In genomic region chr5:120241400-120241799, GRCh38 we compare ENCODE assay signal across 16 cellular contexts.
DNase-seq lines count a peak whose midpoint lies in the region; ATAC-seq and TF ChIP-seq lines count a peak whose summit lies in the region.
"Had no signal": no experiment of that assay in that cellular context is flagged by ENCODE, and none has a peak within 500 bp of the region (broad histone marks: within the 10 kb centered on the region; RNA-seq: fewer than 3 reads in every experiment).

No MANE protein-coding gene starts in this region.

- no TSS peak for BruUV-seq in IMR-90 (replicated peaks; lab: Mats Ljungman, UMichigan)

- H3K4me1 Mint-ChIP-seq in activated T-cell treated with anti-CD3 and anti-CD28 coated beads, Interleukin-2, amount 50 U/mL, for 24 hours (ENCODE audit: low read depth), result no peaks in the 10 kb centered on the region

- peaks cover under 1% of the 10 kb centered on the region for H3K9me3 ChIP-seq in left ventricle myocardium inferior (replicated peaks)
- no peaks in the 10 kb centered on the region for H3K9me3 ChIP-seq in IMR-90 (ENCODE audit: control insufficient read depth, insufficient read depth, low read length)
- H3K9me3 ChIP-seq in mesenchymal stem cell (ENCODE audit: control insufficient read depth, low read length), result no peaks in the 10 kb centered on the region

- H3K27me3 Mint-ChIP-seq in activated T-cell treated with anti-CD3 and anti-CD28 coated beads, Interleukin-2, amount 50 U/mL, for 24 hours, result no peaks in the 10 kb centered on the region
- H3K27me3 Mint-ChIP-seq: CD4-positive, alpha-beta T cell had no signal

- ATAC-seq in Right ventricle myocardium superior (ENCODE audit: poor library complexity) (peak; percentile 57), IMR-90 (ENCODE audit: low read depth) (no peak)

- H3K27ac ChIP-seq in left ventricle myocardium inferior (replicated peaks) (no peak overlapping the region), IMR-90 (ENCODE audit: insufficient read depth, low read length) (no peak overlapping the region), mesenchymal stem cell (ENCODE audit: low read length, poor library complexity, severe bottlenecking) (peak overlapping the region; percentile 14)

- H3K36me3 Mint-ChIP-seq in activated T-cell treated with anti-CD3 and anti-CD28 coated beads, Interleukin-2, amount 50 U/mL, for 24 hours (ENCODE audit: low read depth), result no peaks in the 10 kb centered on the region

- H3K9me3 Mint-ChIP-seq in activated T-cell treated with anti-CD3 and anti-CD28 coated beads, Interleukin-2, amount 50 U/mL, for 24 hours, result no peaks in the 10 kb centered on the region
- H3K9me3 Mint-ChIP-seq: CD4-positive, alpha-beta T cell; HFFc6 had no signal

- no peak overlapping the region for H2BK12ac ChIP-seq in mesenchymal stem cell (ENCODE audit: low read length in 2 of 2)

- CTCF ChIA-PET in IMR-90 (lab: Yijun Ruan, JAX), result interaction anchor here (0.6 to 1.7 kb wide), 4 partner anchors 18 to 1720 kb away, joined by 3 to 7 read pairs (median 4); partner anchors contain the start of gene SRFBP1

- H4K20me1 ChIP-seq in IMR-90 (ENCODE audit: insufficient read depth, low read length), result no peaks in the 10 kb centered on the region

- no peaks in the 10 kb centered on the region for H3K4me1 ChIP-seq in left ventricle myocardium inferior
- no peaks in the 10 kb centered on the region for H3K4me1 ChIP-seq in IMR-90 (ENCODE audit: control insufficient read depth, insufficient read depth, low read length)
- no peaks in the 10 kb centered on the region for H3K4me1 ChIP-seq in mesenchymal stem cell (ENCODE audit: control insufficient read depth, insufficient read depth, low read depth, low read length)

- H3K4me3 ChIP-seq in left ventricle myocardium inferior (no peak overlapping the region), IMR-90 (ENCODE audit: insufficient read depth, low read depth, low read length) (no peak overlapping the region), mesenchymal stem cell (ENCODE audit: insufficient read depth in 1 of 2, low read depth in 1 of 2, low read length in 2 of 2) (no peak overlapping the region)

- no peak overlapping the region for H3K23ac ChIP-seq in IMR-90 (ENCODE audit: low read depth, low read length)
- no peak overlapping the region for H3K23ac ChIP-seq in mesenchymal stem cell (ENCODE audit: low read length in 2 of 2)

- no peaks in the 10 kb centered on the region for H3K36me3 ChIP-seq in left ventricle myocardium inferior
- H3K36me3 ChIP-seq in IMR-90 (ENCODE audit: control insufficient read depth, insufficient read depth, low read length), result no peaks in the 10 kb centered on the region
- no peaks in the 10 kb centered on the region for H3K36me3 ChIP-seq in mesenchymal stem cell (ENCODE audit: control insufficient read depth in 1 of 2, insufficient read depth in 2 of 2, low read depth in 1 of 2, low read length in 2 of 2)

- TF ChIP-seq POLR2A in IMR-90 (IDR thresholded peaks at IDR 0.05; ENCODE audit: low read depth, low read length), result no peak

- H4K91ac ChIP-seq in IMR-90 (ENCODE audit: insufficient read depth, low read depth, low read length) (no peak overlapping the region), mesenchymal stem cell (ENCODE audit: low read length) (no peak overlapping the region)

- intact Hi-C loops in Right ventricle myocardium superior (cut with DNase I), result no loop called here
- intact Hi-C loops in left ventricle myocardium inferior (cut with micrococcal nuclease), result no loop called here
- intact Hi-C loops in IMR-90 (cut with micrococcal nuclease), result no loop called here
- intact Hi-C loops in head of caudate nucleus (cut with DNase I), result no loop called here

- H3K27ac Mint-ChIP-seq in activated T-cell treated with anti-CD3 and anti-CD28 coated beads, Interleukin-2, amount 50 U/mL, for 24 hours, result no peak overlapping the region
- H3K27ac Mint-ChIP-seq: CD4-positive, alpha-beta T cell; HFFc6 had no signal

- H2AK9ac ChIP-seq in IMR-90 (replicated peaks; ENCODE audit: low read depth, low read length, poor library complexity), result no peak overlapping the region

- H3K4me3 Mint-ChIP-seq in activated T-cell treated with anti-CD3 and anti-CD28 coated beads, Interleukin-2, amount 50 U/mL, for 24 hours, result no peak overlapping the region
- H3K4me3 Mint-ChIP-seq: CD4-positive, alpha-beta T cell; HFFc6 had no signal

- H2BK5ac ChIP-seq in IMR-90 (ENCODE audit: low read depth, low read length, poor library complexity, severe bottlenecking) (no peak overlapping the region), mesenchymal stem cell (ENCODE audit: low read depth, low read length, poor library complexity, severe bottlenecking) (no peak overlapping the region)

- H3K4me2 ChIP-seq in IMR-90 (ENCODE audit: low read depth, low read length) (no peak overlapping the region), mesenchymal stem cell (ENCODE audit: low read length, poor library complexity, severe bottlenecking) (peak overlapping the region; percentile 29)

- H3K4ac ChIP-seq in IMR-90 (ENCODE audit: low read depth, low read length) (no peak overlapping the region), mesenchymal stem cell (ENCODE audit: low read depth in 1 of 2, low read length in 2 of 2) (peak overlapping the region in 1 of 2 experiments; percentile 51)

- H2AK5ac ChIP-seq in IMR-90 (ENCODE audit: low read depth, low read length) (no peak overlapping the region), mesenchymal stem cell (ENCODE audit: low read length, severe bottlenecking) (peak overlapping the region; percentile 65)

- no CpG with 5 or more reads among the region's 1 CpG for WGBS in IMR-90 (ENCODE audit: extremely low coverage in 2 of 2, insufficient read length in 1 of 2), 2 experiments
- no CpG with 5 or more reads among the region's 1 CpG for WGBS in mesenchymal stem cell

- no peak overlapping the region for H3K18ac ChIP-seq in IMR-90 (ENCODE audit: low read depth, low read length)
- peak overlapping the region in 1 of 2 experiments; percentile 54 for H3K18ac ChIP-seq in mesenchymal stem cell (ENCODE audit: low read depth in 1 of 2, low read length in 2 of 2)

- no peak for TF ChIP-seq CTCF in left ventricle myocardium inferior (IDR thresholded peaks at IDR 0.05; ENCODE audit: borderline replicate concordance)
- TF ChIP-seq CTCF in IMR-90 (conservative IDR thresholded peaks at IDR 0.05; ENCODE audit: low read depth, low read length), result no peak

- H3K56ac ChIP-seq in IMR-90 (ENCODE audit: extremely low read depth, insufficient read depth, low read length), result no peak overlapping the region

- H2BK15ac ChIP-seq in IMR-90 (ENCODE audit: low read depth, low read length), result no peak overlapping the region
- peak overlapping the region; percentile 23 for H2BK15ac ChIP-seq in mesenchymal stem cell (ENCODE audit: low read depth, poor library complexity, severe bottlenecking)

- no peak overlapping the region for H2AFZ ChIP-seq in IMR-90 (replicated peaks; ENCODE audit: low read length, poor library complexity)
- H2AFZ ChIP-seq in mesenchymal stem cell (ENCODE audit: low read depth, low read length), result no peak overlapping the region

- H3K9ac ChIP-seq in IMR-90 (ENCODE audit: low read depth, low read length) (no peak overlapping the region), mesenchymal stem cell (ENCODE audit: low read length) (no peak overlapping the region)

- no peaks in the 10 kb centered on the region for H3K79me1 ChIP-seq in IMR-90 (ENCODE audit: low read depth in 1 of 2, low read length in 2 of 2)
- H3K79me1 ChIP-seq in mesenchymal stem cell (replicated peaks; ENCODE audit: low read length, poor library complexity, severe bottlenecking), result no peaks in the 10 kb centered on the region

- no peaks in the 10 kb centered on the region for H3K9me1 ChIP-seq in IMR-90 (ENCODE audit: insufficient read depth, low read length)

- no peak overlapping the region for H2BK20ac ChIP-seq in IMR-90 (ENCODE audit: low read depth, low read length)

- in situ Hi-C loops in IMR-90 (cut with MboI; ENCODE audit: low sequenced_read_pairs), result no loop called here

- H4K8ac ChIP-seq in IMR-90 (ENCODE audit: low read depth in 2 of 2, low read length in 2 of 2) (no peak overlapping the region), mesenchymal stem cell (ENCODE audit: low read length) (no peak overlapping the region)

- dilution Hi-C loops in IMR-90 (cut with HindIII; ENCODE audit: low sequenced_read_pairs, unreplicated experiment), result no loop called here

- no peak for TF ChIP-seq RAD21 in IMR-90 (IDR thresholded peaks at IDR 0.05; ENCODE audit: low read length)

- 0 out of 2 replicates have a peak overlapping the region, but pooled peaks have one; percentile 19 for H3K14ac ChIP-seq in IMR-90 (replicated peaks; ENCODE audit: low read depth, low read length)
- peak overlapping the region in 1 of 2 experiments; percentile 15 for H3K14ac ChIP-seq in mesenchymal stem cell (ENCODE audit: low read length in 2 of 2)

- no peak for DNase-seq in Right ventricle myocardium superior
- no peak for DNase-seq in left ventricle myocardium inferior
- DNase-seq in IMR-90, result no peak
- no peak for DNase-seq in mesenchymal stem cell
- no peak for DNase-seq in stimulated activated CD4-positive, alpha-beta T cell treated with anti-CD3 and anti-CD28 coated beads, Interleukin-2, amount 100 ng/mL, for 24 hours
- DNase-seq in activated T-cell treated with anti-CD3 and anti-CD28 coated beads, Interleukin-2, amount 50 U/mL, for 24 hours, result no peak
- no peak for DNase-seq in head of caudate nucleus
- DNase-seq: 8988T; AML-193; C1 segment of cervical spinal cord; Calu3; CD4-positive, alpha-beta T cell; DMS 273 treated with DMSO at 0.1 percent for 48 hours; DMS79; HCEC 1CT; HFFc6 had no signal

- H3K27me3 ChIP-seq in left ventricle myocardium inferior (ENCODE audit: low read depth), result no peaks in the 10 kb centered on the region
- no peaks in the 10 kb centered on the region for H3K27me3 ChIP-seq in IMR-90 (ENCODE audit: control insufficient read depth, insufficient read depth, low read length)
- H3K27me3 ChIP-seq in mesenchymal stem cell (ENCODE audit: control insufficient read depth in 1 of 2, insufficient read depth in 1 of 2, low read length in 2 of 2), result no peaks in the 10 kb centered on the region

- no peak overlapping the region for H2BK120ac ChIP-seq in IMR-90 (ENCODE audit: low read depth, low read length)
- no peak overlapping the region for H2BK120ac ChIP-seq in mesenchymal stem cell (ENCODE audit: low read depth, low read length)

- POLR2A ChIA-PET in IMR-90 (lab: Charles Lee; ENCODE audit: unreplicated experiment), result no interaction called here

- H4K5ac ChIP-seq in IMR-90 (ENCODE audit: low read depth, low read length), result no peak overlapping the region

TF ChIP-seq in IMR-90, 13 proteins besides CTCF, POLR2A, EP300 and RAD21 (continues in another document):
- no peak for TF ChIP-seq ELK1 (IDR thresholded peaks at IDR 0.05; ENCODE audit: borderline replicate concordance, low read depth, low read length)
